In the genomic region with DNA sequence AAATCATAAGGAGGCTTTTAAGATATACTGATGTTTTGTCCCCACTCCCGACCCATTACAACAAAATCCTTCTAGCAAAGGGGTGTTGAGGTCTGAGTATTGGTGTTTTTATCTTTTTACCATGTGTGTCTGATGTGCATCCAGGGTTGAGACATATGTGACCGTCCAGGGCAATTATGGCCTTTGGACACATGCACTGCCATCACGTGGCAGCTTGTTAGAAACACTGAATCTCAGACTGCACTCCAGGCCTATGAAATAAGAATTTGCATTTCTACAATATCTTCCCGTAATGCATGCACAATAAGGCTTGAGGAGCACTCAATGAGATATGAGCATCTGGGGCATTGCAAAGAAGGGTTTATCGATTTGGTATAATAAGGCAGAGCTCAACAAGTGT, we compare ENCODE assay signal across 20 cellular contexts.
DNase-seq lines count a peak whose midpoint lies in the region; ATAC-seq, FAIRE-seq and TF ChIP-seq lines count a peak whose summit lies in the region.
"Had no signal": no experiment of that assay in that cellular context is flagged by ENCODE, and none has a peak within 500 bp of the region (broad histone marks: within the 10 kb centered on the region; RNA-seq: fewer than 3 reads in every experiment).

No MANE protein-coding gene starts in this region.

- peak; percentile 22; the same call in 1 of the 2 replicates for TF ChIP-seq CTCF in OCI-LY3 (IDR thresholded peaks at IDR 0.05; ENCODE audit: low read depth, low read length)
- peak; percentile 49 for TF ChIP-seq CTCF in HepG2 (CRISPR knock-in tag; IDR thresholded peaks at IDR 0.05)
- no peak for TF ChIP-seq CTCF in endothelial cell (IDR thresholded peaks at IDR 0.05; ENCODE audit: unreplicated experiment)

- TF ChIP-seq POLR2A in HepG2 (IDR thresholded peaks at IDR 0.05; ENCODE audit: insufficient read depth in 1 of 2, low read depth in 2 of 2, low read length in 2 of 2) = no peak

- H3K27me3 ChIP-seq in OCI-LY3 (ENCODE audit: low read depth, low read length) (no peaks in the 10 kb centered on the region), HepG2 (ENCODE audit: control insufficient read depth in 1 of 2, insufficient read depth in 2 of 2, low read length in 2 of 2) (no peaks in the 10 kb centered on the region)
- H3K27me3 ChIP-seq: BLaER1 treated with 17β-estradiol and CSF1 and Interleukin-3, amounts not matched to agents 10 nM and 100 nM; brain microvascular endothelial cell; heart left ventricle had no signal

- CTCF ChIA-PET in HepG2 (lab: Yijun Ruan, JAX; ENCODE audit: low intra/inter-chr PET ratio, low total read pairs) = no interaction called here

- no peak for TF ChIP-seq EP300 in HepG2 (IDR thresholded peaks at IDR 0.05; ENCODE audit: low read depth in 2 of 2, low read length in 2 of 2)
- TF ChIP-seq EP300 in HepG2 (CRISPR knock-in tag; IDR thresholded peaks at IDR 0.05; ENCODE audit: borderline replicate concordance) = no peak

- H3K4me2 ChIP-seq in OCI-LY3 (ENCODE audit: low read length) (no peak overlapping the region), HepG2 (ENCODE audit: low read depth, low read length) (no peak overlapping the region)
- H3K4me2 ChIP-seq: BLaER1 treated with 17β-estradiol and CSF1 and Interleukin-3, amounts not matched to agents 10 nM and 100 nM; GM23338 had no signal

- no peaks in the 10 kb centered on the region for H3K4me1 Mint-ChIP-seq in endothelial cell (ENCODE audit: unreplicated experiment)
- H3K4me1 Mint-ChIP-seq: activated CD4-positive, alpha-beta T cell treated with anti-CD3 and anti-CD28 coated beads, Interleukin-2, amount 10 ng/mL, durations not matched to agents 7 days and 5 days; GM23338 had no signal

- H3K79me2 ChIP-seq in OCI-LY3 (ENCODE audit: low read length) (no peaks in the 10 kb centered on the region), HepG2 (ENCODE audit: insufficient read depth, low read length) (no peaks in the 10 kb centered on the region)

- H3K9me3 Mint-ChIP-seq in endothelial cell (ENCODE audit: unreplicated experiment) = no peaks in the 10 kb centered on the region
- H3K9me3 Mint-ChIP-seq: activated CD4-positive, alpha-beta T cell treated with anti-CD3 and anti-CD28 coated beads, Interleukin-2, amount 10 ng/mL, durations not matched to agents 7 days and 5 days; GM23338 had no signal

- in situ Hi-C loops in HepG2 (cut with HindIII; ENCODE audit: extremely low pct_ligation_motif_present, low pct_unique_long_range_greater_than_20kb) = no loop called here

- no peaks in the 10 kb centered on the region for H3K27me3 Mint-ChIP-seq in endothelial cell (ENCODE audit: unreplicated experiment)
- H3K27me3 Mint-ChIP-seq: activated CD4-positive, alpha-beta T cell treated with anti-CD3 and anti-CD28 coated beads, Interleukin-2, amount 10 ng/mL, durations not matched to agents 7 days and 5 days had no signal

- H2AFZ ChIP-seq in OCI-LY3 (ENCODE audit: low read depth, low read length) (no peak overlapping the region), HepG2 (ENCODE audit: low read length) (no peak overlapping the region)
- H2AFZ ChIP-seq: GM23338 had no signal

- BruUV-seq in HepG2 (replicated peaks; lab: Mats Ljungman, UMichigan) = no TSS peak

- peaks cover 3% of the 10 kb centered on the region; the same call in 1 of the 2 replicates for H3K4me1 ChIP-seq in OCI-LY3 (ENCODE audit: low read length)
- H3K4me1 ChIP-seq in HepG2 (ENCODE audit: insufficient read depth, low read length) = no peaks in the 10 kb centered on the region
- H3K4me1 ChIP-seq: BLaER1 treated with 17β-estradiol and CSF1 and Interleukin-3, amounts not matched to agents 10 nM and 100 nM; heart left ventricle had no signal

- no peak overlapping the region for H3K4me3 ChIP-seq in OCI-LY3 (ENCODE audit: low read length)
- no peak overlapping the region for H3K4me3 ChIP-seq in HepG2 (replicated peaks in 1 of 3; ENCODE audit: insufficient read depth in 1 of 3, low read depth in 2 of 3, low read length in 3 of 3)
- H3K4me3 ChIP-seq: BLaER1 treated with 17β-estradiol and CSF1 and Interleukin-3, amounts not matched to agents 10 nM and 100 nM; GM23338; heart left ventricle had no signal

- peak; percentile 59 for ATAC-seq in HG02885 (IDR thresholded peaks at IDR 0.05; ENCODE audit: poor library complexity, unreplicated experiment)
- ATAC-seq in HepG2 = peak; percentile 94
- ATAC-seq: GM23338, heart left ventricle, left ventricle myocardium superior had no signal

- 2% methylated on average over 5 of the region's 5 CpGs for WGBS in HepG2 (ENCODE audit: low lambda C conversion rate)

- H3K27ac Mint-ChIP-seq in endothelial cell (ENCODE audit: unreplicated experiment) = no peak overlapping the region
- H3K27ac Mint-ChIP-seq: activated CD4-positive, alpha-beta T cell treated with anti-CD3 and anti-CD28 coated beads, Interleukin-2, amount 10 ng/mL, durations not matched to agents 7 days and 5 days; GM23338 had no signal

- POLR2A ChIA-PET in HepG2 (lab: Yijun Ruan, JAX) = no interaction called here

- no peak overlapping the region for H3K4me3 Mint-ChIP-seq in endothelial cell (ENCODE audit: unreplicated experiment)
- H3K4me3 Mint-ChIP-seq: activated CD4-positive, alpha-beta T cell treated with anti-CD3 and anti-CD28 coated beads, Interleukin-2, amount 10 ng/mL, durations not matched to agents 7 days and 5 days; GM23338 had no signal

- TF ChIP-seq RAD21 in HepG2 (CRISPR knock-in tag; IDR thresholded peaks at IDR 0.05) = no peak

- no peak overlapping the region for H3K27ac ChIP-seq in OCI-LY3 (ENCODE audit: low read length)
- H3K27ac ChIP-seq in HepG2 (ENCODE audit: extremely low read length, insufficient read depth, low read length) = no peak overlapping the region
- H3K27ac ChIP-seq: BLaER1 treated with 17β-estradiol and CSF1 and Interleukin-3, amounts not matched to agents 10 nM and 100 nM; brain microvascular endothelial cell; heart left ventricle had no signal

- FAIRE-seq in HepG2 (lab: Jason Lieb, UNC) = no peak
- FAIRE-seq: urothelium cell line had no signal

- H4K20me1 ChIP-seq in OCI-LY3 (ENCODE audit: insufficient read depth, low read length) (no peaks in the 10 kb centered on the region), HepG2 (ENCODE audit: insufficient read depth, low read length) (no peaks in the 10 kb centered on the region)
- H4K20me1 ChIP-seq: BLaER1 treated with 17β-estradiol and CSF1 and Interleukin-3, amounts not matched to agents 10 nM and 100 nM had no signal

- H3K9me3 ChIP-seq in OCI-LY3 (ENCODE audit: insufficient read depth, low read length) (no peaks in the 10 kb centered on the region), HepG2 (ENCODE audit: low read length) (no peaks in the 10 kb centered on the region)
- H3K9me3 ChIP-seq: BLaER1 treated with 17β-estradiol and CSF1 and Interleukin-3, amounts not matched to agents 10 nM and 100 nM; heart left ventricle had no signal

- H3K9ac ChIP-seq in OCI-LY3 (ENCODE audit: low read length) (no peak overlapping the region), HepG2 (ENCODE audit: insufficient read depth, low read depth, low read length) (no peak overlapping the region)
- H3K9ac ChIP-seq: BLaER1 treated with 17β-estradiol and CSF1 and Interleukin-3, amounts not matched to agents 10 nM and 100 nM had no signal

- peak; percentile 33 for DNase-seq in NCI-H748 (lab: John Stamatoyannopoulos, UW; ENCODE audit: unreplicated experiment)
- no peak for DNase-seq in NCI-H748 treated with DMSO at 0.1 percent for 48 hours (lab: John Stamatoyannopoulos, UW)
- peak; percentile 20 for DNase-seq in HepG2 (ENCODE audit: low spot score)
- no peak for DNase-seq in endothelial cell (ENCODE audit: low spot score)
- no peak for DNase-seq in NCI-H2081 treated with DMSO at 0.1 percent for 48 hours (lab: John Stamatoyannopoulos, UW)
- no peak for DNase-seq in pons (ENCODE audit: low spot score)
- DNase-seq: activated CD4-positive, alpha-beta T cell treated with anti-CD3 and anti-CD28 coated beads, Interleukin-2, amount 10 ng/mL, durations not matched to agents 7 days and 5 days; brain microvascular endothelial cell; GF-D8; heart left ventricle; IMR-90; left ventricle myocardium superior; NCI-H1930; NCI-H446 treated with DMSO at 0.1 percent for 48 hours; retina had no signal

- intact Hi-C loops in HepG2 (cut with micrococcal nuclease; ENCODE audit: unreplicated experiment) = loop anchor here (1.0 kb wide), 1 partner anchor 1114 kb away; no protein-coding TSS in a partner anchor

- H3K36me3 ChIP-seq in OCI-LY3 (replicated peaks; ENCODE audit: low read depth, low read length) = no peaks in the 10 kb centered on the region
- no peaks in the 10 kb centered on the region for H3K36me3 ChIP-seq in HepG2 (replicated peaks in 1 of 2; ENCODE audit: control insufficient read depth in 1 of 2, insufficient read depth in 2 of 2, low read length in 2 of 2)
- H3K36me3 ChIP-seq: BLaER1 treated with 17β-estradiol and CSF1 and Interleukin-3, amounts not matched to agents 10 nM and 100 nM; brain microvascular endothelial cell; heart left ventricle had no signal

- no peaks in the 10 kb centered on the region for H3K36me3 Mint-ChIP-seq in endothelial cell (ENCODE audit: low read depth, unreplicated experiment)

TF ChIP-seq in HepG2, 621 proteins besides CTCF, POLR2A, EP300 and RAD21:
- TF ChIP-seq ZNF44 (CRISPR knock-in tag; IDR thresholded peaks at IDR 0.05) = no peak
- TF ChIP-seq, protein P1, sequence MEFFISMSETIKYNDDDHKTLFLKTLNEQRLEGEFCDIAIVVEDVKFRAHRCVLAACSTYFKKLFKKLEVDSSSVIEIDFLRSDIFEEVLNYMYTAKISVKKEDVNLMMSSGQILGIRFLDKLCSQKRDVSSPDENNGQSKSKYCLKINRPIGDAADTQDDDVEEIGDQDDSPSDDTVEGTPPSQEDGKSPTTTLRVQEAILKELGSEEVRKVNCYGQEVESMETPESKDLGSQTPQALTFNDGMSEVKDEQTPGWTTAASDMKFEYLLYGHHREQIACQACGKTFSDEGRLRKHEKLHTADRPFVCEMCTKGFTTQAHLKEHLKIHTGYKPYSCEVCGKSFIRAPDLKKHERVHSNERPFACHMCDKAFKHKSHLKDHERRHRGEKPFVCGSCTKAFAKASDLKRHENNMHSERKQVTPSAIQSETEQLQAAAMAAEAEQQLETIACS (CRISPR knock-in tag; IDR thresholded peaks at IDR 0.05) = no peak
- peak; percentile 45 for TF ChIP-seq STAG1 (CRISPR knock-in tag; IDR thresholded peaks at IDR 0.05)

Comparison
In these comparisons a context has a peak if more than half of its experiments do, and no peak if none do; other contexts are left out.
1. DNase-seq: peak in NCI-H748 (single experiment) and HepG2 (single experiment); none in NCI-H748 treated with DMSO at 0.1 percent for 48 hours (single experiment), endothelial cell (single experiment), NCI-H2081 treated with DMSO at 0.1 percent for 48 hours (single experiment) and pons (single experiment).